9 cellular contexts compared by ENCODE assay signal in genomic region chr2:20667531-20668401, GRCh38. TPM values are rescaled to one million over a fixed set of nuclear protein-coding genes. Genes with fewer than 3 reads are reported as not detected.
DNase-seq lines count a peak whose midpoint lies in the region; ATAC-seq and TF ChIP-seq lines count a peak whose summit lies in the region.
"Had no signal": no experiment of that assay in that cellular context is flagged by ENCODE, and none has a peak within 500 bp of the region (broad histone marks: within the 10 kb centered on the region; RNA-seq: fewer than 3 reads in every experiment).

No MANE protein-coding gene starts in this region.

- H3K4me1 Mint-ChIP-seq in activated B cell treated with CpG ODN at 0.5 μM for 24 hours: peaks cover 44% of the 10 kb centered on the region

- H3K4me3 ChIP-seq in SK-N-SH (ENCODE audit: low read depth in 2 of 2, low read length in 1 of 2) (peak overlapping the region; percentile 37 to 52), iPS-20b (ENCODE audit: low read length) (peak overlapping the region; percentile 61; the same call in 1 of the 2 replicates), stomach smooth muscle (ENCODE audit: low read length in 2 of 2) (peak overlapping the region; percentile 26 to 71)

- H3F3A ChIP-seq in SK-N-SH (replicated peaks; ENCODE audit: insufficient read depth): no peaks in the 10 kb centered on the region

- H3K36me3 ChIP-seq in SK-N-SH (replicated peaks in 1 of 2; ENCODE audit: control insufficient read depth in 1 of 2, insufficient read depth in 2 of 2, low read length in 1 of 2) (no peaks in the 10 kb centered on the region), iPS-20b (ENCODE audit: insufficient read depth, low read depth, low read length) (no peaks in the 10 kb centered on the region), stomach smooth muscle (ENCODE audit: control insufficient read depth in 2 of 2, insufficient read depth in 2 of 2, low read length in 2 of 2) (no peaks in the 10 kb centered on the region)

- DNase-seq in SK-N-SH (peak; percentile 47), activated B cell treated with CpG ODN at 0.5 μM for 24 hours (no peak), NCI-H1694 treated with DMSO at 0.1 percent for 48 hours (lab: John Stamatoyannopoulos, UW) (no peak), DMS114 treated with DMSO at 0.1 percent for 48 hours (lab: John Stamatoyannopoulos, UW; ENCODE audit: unreplicated experiment) (no peak), iPS-NIHi7 (ENCODE audit: extremely low spot score) (no peak)

- H3K27ac Mint-ChIP-seq in activated B cell treated with CpG ODN at 0.5 μM for 24 hours: peak overlapping the region; percentile 73

- no peaks in the 10 kb centered on the region for H4K20me1 ChIP-seq in SK-N-SH (ENCODE audit: insufficient read depth)

- peak overlapping the region; percentile 79 for H3K4me3 Mint-ChIP-seq in activated B cell treated with CpG ODN at 0.5 μM for 24 hours

- intact Hi-C loops in activated B cell treated with CpG ODN at 0.5 μM for 24 hours (cut with micrococcal nuclease): loop anchor here (1.0 to 5.0 kb wide), 6 partner anchors 9 to 1320 kb away; partner anchors contain the start of genes HS1BP3 and LDAH

- no peaks in the 10 kb centered on the region for H3K79me2 ChIP-seq in SK-N-SH (ENCODE audit: insufficient read depth)

- H3K27me3 Mint-ChIP-seq in activated B cell treated with CpG ODN at 0.5 μM for 24 hours: peaks cover 8% of the 10 kb centered on the region

- no peak for TF ChIP-seq RAD21 in SK-N-SH (IDR thresholded peaks at IDR 0.05; ENCODE audit: low read length)

- H3K27me3 ChIP-seq in SK-N-SH (ENCODE audit: insufficient read depth) (peaks cover 85% of the 10 kb centered on the region), iPS-20b (ENCODE audit: insufficient read depth, low read length) (peaks cover 97% of the 10 kb centered on the region), stomach smooth muscle (ENCODE audit: control insufficient read depth in 1 of 2, insufficient read depth in 2 of 2, low read length in 2 of 2) (peaks cover 75 to 91% of the 10 kb centered on the region in 2 donors)

- TF ChIP-seq EP300 in SK-N-SH (IDR thresholded peaks at IDR 0.05; ENCODE audit: borderline replicate concordance in 1 of 2, low read depth in 1 of 2, low read length in 1 of 2): no peak

- H3K4me2 ChIP-seq in SK-N-SH: peak overlapping the region; percentile 75; the same call in 1 of the 2 replicates

- 74% methylated on average over 29 of the region's 39 CpGs for WGBS in SK-N-SH (ENCODE audit: low lambda C conversion rate)

- no peaks in the 10 kb centered on the region for H3K9me2 ChIP-seq in SK-N-SH

- CTCF ChIA-PET in SK-N-SH (lab: Yijun Ruan, JAX): interaction anchor here (0.8 to 9.8 kb wide), 10 partner anchors 7 to 449 kb away, joined by 3 to 427 read pairs (median 8); partner anchors contain the start of gene HS1BP3
- CTCF ChIA-PET in activated B cell treated with CpG ODN at 0.5 μM for 24 hours (lab: Charles Lee): interaction anchor here (1.2 to 5.7 kb wide), 3 partner anchors 9 to 295 kb away, joined by 4 to 69 read pairs (median 21); no protein-coding TSS in a partner anchor

- H3K9ac ChIP-seq in SK-N-SH: no peak overlapping the region
- no peak overlapping the region for H3K9ac ChIP-seq in iPS-20b (ENCODE audit: low read depth, low read length)
- no peak overlapping the region for H3K9ac ChIP-seq in stomach smooth muscle (ENCODE audit: low read length in 2 of 2)

- H3K27ac ChIP-seq in SK-N-SH (ENCODE audit: low read depth in 2 of 2, low read length in 1 of 2) (no peak overlapping the region), iPS-20b (ENCODE audit: low read length) (no peak overlapping the region), stomach smooth muscle (ENCODE audit: low read length) (no peak overlapping the region)
- H3K27ac ChIP-seq: C4-2B had no signal

- no peak for TF ChIP-seq CTCF in SK-N-SH (IDR thresholded peaks at IDR 0.05)
- TF ChIP-seq CTCF in activated B cell treated with CpG ODN at 0.5 μM for 24 hours (IDR thresholded peaks at IDR 0.05): no peak

- no peaks in the 10 kb centered on the region for H3K9me3 Mint-ChIP-seq in activated B cell treated with CpG ODN at 0.5 μM for 24 hours

- no peak overlapping the region for H2AFZ ChIP-seq in SK-N-SH (ENCODE audit: low read depth)

- H3K4me1 ChIP-seq in SK-N-SH (ENCODE audit: control insufficient read depth in 1 of 2, insufficient read depth in 2 of 2, low read depth in 1 of 2, low read length in 1 of 2) (peaks cover 0 to 26% of the 10 kb centered on the region in 2 experiments; a peak in 2 of 4 replicates), iPS-20b (ENCODE audit: insufficient read depth, low read length) (peaks cover 7% of the 10 kb centered on the region; the same call in 1 of the 2 replicates), stomach smooth muscle (ENCODE audit: control insufficient read depth, insufficient read depth, low read length) (peaks cover 31% of the 10 kb centered on the region)

- POLR2A ChIA-PET in SK-N-SH (lab: Yijun Ruan, JAX) (interaction anchor here (0.5 kb wide), 1 partner anchor 168 kb away, joined by 3 read pairs; no protein-coding TSS in a partner anchor), activated B cell treated with CpG ODN at 0.5 μM for 24 hours (lab: Charles Lee) (interaction anchor here (1.3 to 3.5 kb wide), 7 partner anchors 10 to 318 kb away, joined by 3 to 116 read pairs (median 24); partner anchors contain the start of genes HS1BP3, LDAH and RHOB)

- H3K36me3 Mint-ChIP-seq in activated B cell treated with CpG ODN at 0.5 μM for 24 hours (ENCODE audit: low read depth): peaks cover 4% of the 10 kb centered on the region

- no peaks in the 10 kb centered on the region for H3K9me3 ChIP-seq in SK-N-SH
- H3K9me3 ChIP-seq in iPS-20b (ENCODE audit: insufficient read depth, low read depth, low read length): no peaks in the 10 kb centered on the region
- H3K9me3 ChIP-seq in stomach smooth muscle (ENCODE audit: control insufficient read depth in 2 of 2, low read length in 2 of 2): no peaks in the 10 kb centered on the region

- no peak for ATAC-seq in SK-N-SH treated with all-trans-retinoic acid at 6 μM for 48 hours
- no peak for ATAC-seq in activated B cell treated with CpG ODN at 0.5 μM for 24 hours (ENCODE audit: low read depth)

TF ChIP-seq in SK-N-SH, 30 proteins besides CTCF, POLR2A, EP300 and RAD21:
- TF ChIP-seq NFIC (IDR thresholded peaks at IDR 0.05; ENCODE audit: borderline replicate concordance) (no peak), TCF12 (IDR thresholded peaks at IDR 0.05) (no peak), USF1 (IDR thresholded peaks at IDR 0.05; ENCODE audit: borderline replicate concordance, low read depth) (no peak), GABPA (IDR thresholded peaks at IDR 0.05; ENCODE audit: low read depth) (no peak), EZH2phosphoT487 (IDR thresholded peaks at IDR 0.05; ENCODE audit: borderline replicate concordance, low read depth) (no peak), NRF1 (IDR thresholded peaks at IDR 0.05; ENCODE audit: low read depth, low read length) (no peak)

TF ChIP-seq in SK-N-SH treated with all-trans-retinoic acid at 6 μM for 48 hours, 23 proteins besides CTCF, POLR2A, EP300 and RAD21:
- no peak for TF ChIP-seq CSRNP3 (CRISPR knock-in tag; IDR thresholded peaks at IDR 0.05)
- TF ChIP-seq ISL1 (CRISPR knock-in tag; IDR thresholded peaks at IDR 0.05): no peak
- TF ChIP-seq ZNF70 (CRISPR knock-in tag; IDR thresholded peaks at IDR 0.05): no peak

RNA-seq across cellular contexts. Expression of gene GDF7, which starts 0.8 kb away (rescaled TPM):
- polyA plus RNA-seq in SK-N-SH (2012; rRNA removed): 0.02 and 0.03 TPM in 2 replicates
- polyA plus RNA-seq in SK-N-SH (2012; cell fraction: cytosol; rRNA removed): 0.04 TPM in 2 replicates
- 0.19 TPM in 2 replicates for polyA plus RNA-seq in SK-N-SH (2012; cell fraction: nucleus; rRNA removed)
- 5.9 and 6.7 TPM in 2 replicates for total RNA-seq in activated B cell treated with CpG ODN at 0.5 μM for 24 hours

RNA-seq across cellular contexts. Expression of gene HS1BP3, which starts 16.9 kb away (rescaled TPM):
- polyA plus RNA-seq in SK-N-SH (2012; rRNA removed): 18.7 and 20.1 TPM in 2 replicates
- polyA plus RNA-seq in SK-N-SH (2012; cell fraction: cytosol; rRNA removed): 9.8 and 14.2 TPM in 2 replicates
- polyA plus RNA-seq in SK-N-SH (2012; cell fraction: nucleus; rRNA removed): 47.9 and 49.4 TPM in 2 replicates
- total RNA-seq in activated B cell treated with CpG ODN at 0.5 μM for 24 hours: 13.0 and 13.1 TPM in 2 replicates
